Comparison of ENCODE assay signal across 8 cellular contexts in genomic region chr6:148144917-148145521, GRCh38.
DNase-seq lines count a peak whose midpoint lies in the region; ATAC-seq and TF ChIP-seq lines count a peak whose summit lies in the region.

No MANE protein-coding gene starts in this region.

- no peak for TF ChIP-seq EP300 in sigmoid colon (IDR thresholded peaks at IDR 0.05)

- DNase-seq in DMS53 treated with DMSO at 0.1 percent for 48 hours (lab: John Stamatoyannopoulos, UW; ENCODE audit: unreplicated experiment) (peak; percentile 35), LNCaP clone FGC (ENCODE audit: low read depth) (no peak), SIG-M5 treated with dmso at 0.1 percent for 504 hours (lab: John Stamatoyannopoulos, UW; ENCODE audit: unreplicated experiment) (peak; percentile 72), left cardiac atrium (peak; percentile 76), sigmoid colon (peak; percentile 73)

- H3K9me3 Mint-ChIP-seq in activated naive CD8-positive, alpha-beta T cell (ENCODE audit: low read depth) = no peaks in the 10 kb centered on the region

- peaks cover 6% of the 10 kb centered on the region for H3K27me3 Mint-ChIP-seq in activated naive CD8-positive, alpha-beta T cell

- H3K9me3 ChIP-seq in sigmoid colon = no peaks in the 10 kb centered on the region

- no peak for TF ChIP-seq POLR2A in sigmoid colon (IDR thresholded peaks at IDR 0.05)

- ATAC-seq in GM21737 (IDR thresholded peaks at IDR 0.05; ENCODE audit: unreplicated experiment) = peak; percentile 78
- ATAC-seq in left cardiac atrium = peak; percentile 49 to 50
- no peak for ATAC-seq in HG03457 (IDR thresholded peaks at IDR 0.05; ENCODE audit: unreplicated experiment)

- H3K36me3 ChIP-seq in sigmoid colon = no peaks in the 10 kb centered on the region

- WGBS in sigmoid colon, 2 donors = 26 to 27% methylated on average over 8 of the region's 8 CpGs

- intact Hi-C loops in left cardiac atrium (cut with DNase I) (loop anchor here in 1 of 2 donors (10.0 kb wide), 1 partner anchor 750 kb away; no protein-coding TSS in a partner anchor), sigmoid colon (cut with DNase I) (no loop called here)

- H3K27me3 ChIP-seq in sigmoid colon = no peaks in the 10 kb centered on the region

- no peak overlapping the region for H3K27ac Mint-ChIP-seq in activated naive CD8-positive, alpha-beta T cell

- no peaks in the 10 kb centered on the region for H3K4me1 ChIP-seq in sigmoid colon

- peak overlapping the region; percentile 18 for H3K4me3 Mint-ChIP-seq in activated naive CD8-positive, alpha-beta T cell

- H3K27ac ChIP-seq in sigmoid colon = no peak overlapping the region

- no peak overlapping the region for H3K4me3 ChIP-seq in LNCaP clone FGC (ENCODE audit: low read depth, low read length)
- H3K4me3 ChIP-seq in sigmoid colon = no peak overlapping the region

- no peaks in the 10 kb centered on the region for H3K36me3 Mint-ChIP-seq in activated naive CD8-positive, alpha-beta T cell

- TF ChIP-seq CTCF in LNCaP clone FGC (IDR thresholded peaks at IDR 0.05; ENCODE audit: control insufficient read depth, extremely low read depth, insufficient read depth) (peak; percentile 62), sigmoid colon (IDR thresholded peaks at IDR 0.05) (peak in 3 of 4 experiments; percentile 57 to 70 (median 60))

- H3K4me1 Mint-ChIP-seq in activated naive CD8-positive, alpha-beta T cell (ENCODE audit: low read depth) = peaks cover 12% of the 10 kb centered on the region
